In the genomic region with DNA sequence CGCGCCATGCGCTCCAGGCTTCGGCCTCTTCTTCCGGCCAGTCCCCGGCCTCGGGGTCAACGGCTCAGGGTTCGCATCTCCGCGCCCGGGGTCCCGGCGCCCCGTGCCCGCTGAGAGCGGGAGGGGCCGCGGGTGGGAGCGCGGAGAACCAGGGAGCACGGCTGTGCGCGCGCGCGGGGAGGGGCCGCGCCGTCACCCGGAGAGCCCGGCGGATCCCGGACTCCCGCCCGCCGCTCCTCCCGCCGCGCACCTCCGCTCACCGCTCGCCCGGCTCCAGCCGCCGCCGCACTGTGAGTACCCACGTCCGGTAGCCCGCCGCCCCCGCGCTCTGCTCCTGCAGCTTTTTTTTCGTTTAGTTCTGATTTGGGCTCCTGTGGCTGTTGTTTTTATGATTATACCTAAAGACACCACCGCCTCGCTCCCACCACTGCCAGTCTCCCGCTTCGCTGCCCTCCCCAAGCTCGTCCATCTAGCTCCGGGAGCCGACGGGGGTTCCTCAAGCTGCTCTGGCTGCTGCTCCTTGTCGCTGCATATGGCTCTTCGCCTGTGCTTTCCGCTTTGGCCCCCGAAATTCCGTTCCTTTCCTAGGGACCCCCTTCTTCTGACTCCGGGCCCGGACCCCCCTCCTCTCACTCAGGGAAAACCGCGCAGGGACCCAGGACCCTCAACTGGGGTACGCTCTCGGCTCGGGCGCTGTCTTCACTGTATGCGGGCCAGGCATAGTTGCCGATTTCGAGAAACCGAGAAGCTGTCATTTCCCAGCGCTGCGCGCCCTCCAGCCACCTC, we compare ENCODE assay signal across 10 cellular contexts. TPM values are rescaled to one million over a fixed set of nuclear protein-coding genes. Genes with fewer than 3 reads are reported as not detected.
DNase-seq lines count a peak whose midpoint lies in the region; ATAC-seq, FAIRE-seq and TF ChIP-seq lines count a peak whose summit lies in the region.
"Had no signal": no experiment of that assay in that cellular context is flagged by ENCODE, and none has a peak within 500 bp of the region (broad histone marks: within the 10 kb centered on the region; RNA-seq: fewer than 3 reads in every experiment).

No MANE protein-coding gene starts in this region.

- H3K27me3 Mint-ChIP-seq in CD14-positive monocyte (ENCODE audit: low read depth in 3 of 3) (peaks cover 77 to 97% (median 80%) of the 10 kb centered on the region in 3 donors), GM23338 (ENCODE audit: insufficient read depth, low read depth, poor library complexity) (peaks cover 85% of the 10 kb centered on the region), mesothelial cell of epicardium (ENCODE audit: low read depth) (peaks cover 82% of the 10 kb centered on the region)

- H3K9me3 Mint-ChIP-seq in CD14-positive monocyte, result peaks cover 0 to 37% (median 31%) of the 10 kb centered on the region in 7 donors
- peaks cover 11% of the 10 kb centered on the region for H3K9me3 Mint-ChIP-seq in GM23338
- no peaks in the 10 kb centered on the region for H3K9me3 Mint-ChIP-seq in mesothelial cell of epicardium

- H3K27ac ChIP-seq in GM23338 (ENCODE audit: low read depth), result no peak overlapping the region
- peak overlapping the region; percentile 43; the same call in 1 of the 2 replicates for H3K27ac ChIP-seq in VCaP
- H3K27ac ChIP-seq: tibial artery had no signal

- H3K4me1 ChIP-seq in GM23338 (ENCODE audit: insufficient read depth), result peaks cover 52% of the 10 kb centered on the region

- no peak overlapping the region for H3K27ac Mint-ChIP-seq in CD14-positive monocyte
- H3K27ac Mint-ChIP-seq in GM23338, result no peak overlapping the region
- no peak overlapping the region for H3K27ac Mint-ChIP-seq in mesothelial cell of epicardium

- H3K36me3 ChIP-seq in GM23338 (ENCODE audit: insufficient read depth), result no peaks in the 10 kb centered on the region
- H3K36me3 ChIP-seq: tibial artery had no signal

- H3K4me2 ChIP-seq in GM23338, result peak overlapping the region; percentile 75

- peaks cover 100% of the 10 kb centered on the region for H3K27me3 ChIP-seq in GM23338 (ENCODE audit: insufficient read depth)

- H3K4me3 ChIP-seq in GM23338, result peak overlapping the region; percentile 53
- H3K4me3 ChIP-seq: tibial artery had no signal

- TF ChIP-seq CTCF in CD14-positive monocyte (IDR thresholded peaks at IDR 0.05), result no peak
- TF ChIP-seq CTCF in GM23338 (conservative IDR thresholded peaks at IDR 0.05; ENCODE audit: low read depth in 2 of 2), result no peak
- TF ChIP-seq CTCF in VCaP (conservative IDR thresholded peaks at IDR 0.05), result 0 out of 2 replicates have a peak, but pooled peaks have one; percentile 8
- TF ChIP-seq CTCF in mesothelial cell of epicardium (IDR thresholded peaks at IDR 0.05; ENCODE audit: unreplicated experiment), result no peak

- H3F3A ChIP-seq in GM23338 (replicated peaks; ENCODE audit: low read depth), result peaks cover 14% of the 10 kb centered on the region

- H3K4me1 Mint-ChIP-seq in CD14-positive monocyte (peaks cover 49% of the 10 kb centered on the region), GM23338 (peaks cover 48% of the 10 kb centered on the region), mesothelial cell of epicardium (peaks cover 30% of the 10 kb centered on the region)

- DNase-seq in CD14-positive monocyte (ENCODE audit: low spot score), result no peak
- DNase-seq in GM23338 (ENCODE audit: low spot score), result peak; percentile 48
- no peak for DNase-seq in mesothelial cell of epicardium (ENCODE audit: low spot score in 2 of 2, unreplicated experiment in 2 of 2)
- no peak for DNase-seq in NCI-H1048 (lab: John Stamatoyannopoulos, UW)
- DNase-seq in stimulated activated CD4-positive, alpha-beta T cell treated with anti-CD3 and anti-CD28 coated beads, Interleukin-4, amount 100 ng/mL, for 4 hours, result no peak
- no peak for DNase-seq in H54 (ENCODE audit: insufficient read length, low spot score)
- DNase-seq: tibial artery had no signal

- no peaks in the 10 kb centered on the region for H3K9me2 ChIP-seq in GM23338 (ENCODE audit: insufficient read depth)

- H4K20me1 ChIP-seq in GM23338 (replicated peaks; ENCODE audit: insufficient read depth), result peaks cover 7% of the 10 kb centered on the region

- intact Hi-C loops in CD14-positive monocyte (cut with micrococcal nuclease), result no loop called here

- no peaks in the 10 kb centered on the region for H3K79me2 ChIP-seq in GM23338 (replicated peaks; ENCODE audit: insufficient read depth)

- ATAC-seq in GM23338 (no peak), GM18520 (IDR thresholded peaks at IDR 0.05; ENCODE audit: unreplicated experiment) (no peak)

- H3K36me3 Mint-ChIP-seq in CD14-positive monocyte (peaks cover 17 to 23% of the 10 kb centered on the region in 2 donors), GM23338 (ENCODE audit: low read depth) (peaks cover 6% of the 10 kb centered on the region; the same call in 1 of the 3 replicates), mesothelial cell of epicardium (no peaks in the 10 kb centered on the region)

- no peak for TF ChIP-seq POLR2A in H54 (IDR thresholded peaks at IDR 0.05; ENCODE audit: low read depth, low read length)

- peak overlapping the region; percentile 72 to 96 for H3K4me3 Mint-ChIP-seq in CD14-positive monocyte
- peak overlapping the region; percentile 76 for H3K4me3 Mint-ChIP-seq in GM23338
- peak overlapping the region; percentile 60 for H3K4me3 Mint-ChIP-seq in mesothelial cell of epicardium

- FAIRE-seq in H54 (lab: Jason Lieb, UNC), result no peak

- no peak overlapping the region for H2AFZ ChIP-seq in GM23338

TF ChIP-seq in GM23338, 12 proteins besides CTCF, POLR2A, EP300 and RAD21:
- TF ChIP-seq STAT1 (IDR thresholded peaks at IDR 0.05; ENCODE audit: unreplicated experiment) (no peak), JUNB (IDR thresholded peaks at IDR 0.05; ENCODE audit: unreplicated experiment) (no peak), EZH2 (IDR thresholded peaks at IDR 0.05; ENCODE audit: low read depth, unreplicated experiment) (peak; percentile 96), POLR2AphosphoS5 (IDR thresholded peaks at IDR 0.05; ENCODE audit: low read depth) (no peak), EZH2phosphoT487 (IDR thresholded peaks at IDR 0.05; ENCODE audit: unreplicated experiment) (peak; percentile 92)
- TF ChIP-seq, protein P1, sequence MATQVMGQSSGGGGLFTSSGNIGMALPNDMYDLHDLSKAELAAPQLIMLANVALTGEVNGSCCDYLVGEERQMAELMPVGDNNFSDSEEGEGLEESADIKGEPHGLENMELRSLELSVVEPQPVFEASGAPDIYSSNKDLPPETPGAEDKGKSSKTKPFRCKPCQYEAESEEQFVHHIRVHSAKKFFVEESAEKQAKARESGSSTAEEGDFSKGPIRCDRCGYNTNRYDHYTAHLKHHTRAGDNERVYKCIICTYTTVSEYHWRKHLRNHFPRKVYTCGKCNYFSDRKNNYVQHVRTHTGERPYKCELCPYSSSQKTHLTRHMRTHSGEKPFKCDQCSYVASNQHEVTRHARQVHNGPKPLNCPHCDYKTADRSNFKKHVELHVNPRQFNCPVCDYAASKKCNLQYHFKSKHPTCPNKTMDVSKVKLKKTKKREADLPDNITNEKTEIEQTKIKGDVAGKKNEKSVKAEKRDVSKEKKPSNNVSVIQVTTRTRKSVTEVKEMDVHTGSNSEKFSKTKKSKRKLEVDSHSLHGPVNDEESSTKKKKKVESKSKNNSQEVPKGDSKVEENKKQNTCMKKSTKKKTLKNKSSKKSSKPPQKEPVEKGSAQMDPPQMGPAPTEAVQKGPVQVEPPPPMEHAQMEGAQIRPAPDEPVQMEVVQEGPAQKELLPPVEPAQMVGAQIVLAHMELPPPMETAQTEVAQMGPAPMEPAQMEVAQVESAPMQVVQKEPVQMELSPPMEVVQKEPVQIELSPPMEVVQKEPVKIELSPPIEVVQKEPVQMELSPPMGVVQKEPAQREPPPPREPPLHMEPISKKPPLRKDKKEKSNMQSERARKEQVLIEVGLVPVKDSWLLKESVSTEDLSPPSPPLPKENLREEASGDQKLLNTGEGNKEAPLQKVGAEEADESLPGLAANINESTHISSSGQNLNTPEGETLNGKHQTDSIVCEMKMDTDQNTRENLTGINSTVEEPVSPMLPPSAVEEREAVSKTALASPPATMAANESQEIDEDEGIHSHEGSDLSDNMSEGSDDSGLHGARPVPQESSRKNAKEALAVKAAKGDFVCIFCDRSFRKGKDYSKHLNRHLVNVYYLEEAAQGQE (IDR thresholded peaks at IDR 0.05; ENCODE audit: unreplicated experiment), result no peak
TF ChIP-seq in GM23338: peak in this region for 2.

RNA-seq across cellular contexts. Expression of a gene that starts 1.7 kb away (rescaled TPM):
- polyA plus RNA-seq in CD14-positive monocyte (not detected), GM23338 (2016; fragmentation: Nextera tagmentation; extraction: Ambion mirVana) (not detected in 2 replicates)
- total RNA-seq in GM23338 (2014; rRNA removed; shearing (Covaris generic)), result 0.17 and 0.19 TPM in 2 replicates
- total RNA-seq in mesothelial cell of epicardium, result 0.89 to 1.1 TPM (median 1.1 TPM) in 3 replicates
- total RNA-seq: HT1080 had no signal

RNA-seq across cellular contexts. Expression of a gene that starts 16.3 kb away (rescaled TPM):
- polyA plus RNA-seq in CD14-positive monocyte (not detected), GM23338 (2016; fragmentation: Nextera tagmentation; extraction: Ambion mirVana) (not detected in 2 replicates)
- not detected in 2 replicates for total RNA-seq in GM23338 (2014; rRNA removed; shearing (Covaris generic))
- total RNA-seq in mesothelial cell of epicardium, result not detected in 3 replicates
- total RNA-seq: HT1080 had no signal
